ENCODE assay signal across 19 cellular contexts in genomic region chr3:43343185-43343584, GRCh38. TPM values are rescaled to one million over a fixed set of nuclear protein-coding genes. Genes with fewer than 3 reads are reported as not detected.
DNase-seq lines count a peak whose midpoint lies in the region; ATAC-seq and TF ChIP-seq lines count a peak whose summit lies in the region.
"Had no signal": no experiment of that assay in that cellular context is flagged by ENCODE, and none has a peak within 500 bp of the region (broad histone marks: within the 10 kb centered on the region; RNA-seq: fewer than 3 reads in every experiment).

No MANE protein-coding gene starts in this region.

- peak; percentile 12 for ATAC-seq in CD8-positive, alpha-beta T cell
- no peak for ATAC-seq in naive thymus-derived CD4-positive, alpha-beta T cell
- ATAC-seq: foreskin keratinocyte had no signal

- peaks cover 10% of the 10 kb centered on the region for H3K9me3 ChIP-seq in CD8-positive, alpha-beta T cell (ENCODE audit: low read length)
- H3K9me3 ChIP-seq in HUES48 (ENCODE audit: control insufficient read depth, insufficient read depth, low read length) = peaks cover 10% of the 10 kb centered on the region
- peaks cover 2 to 11% (median 3%) of the 10 kb centered on the region in 3 experiments for H3K9me3 ChIP-seq in naive thymus-derived CD4-positive, alpha-beta T cell (ENCODE audit: control insufficient read depth in 2 of 3, low read length in 3 of 3)

- CTCF ChIA-PET in CD8-positive, alpha-beta T cell (lab: Charles Lee) = no interaction called here
- CTCF ChIA-PET in naive thymus-derived CD4-positive, alpha-beta T cell (lab: Charles Lee) = no interaction called here

- POLR2A ChIA-PET in CD8-positive, alpha-beta T cell (lab: Charles Lee) = interaction anchor here (0.7 to 8.2 kb wide), 2 partner anchors 36 to 45 kb away, joined by 3 to 86 read pairs; no protein-coding TSS in a partner anchor
- POLR2A ChIA-PET in naive thymus-derived CD4-positive, alpha-beta T cell (lab: Charles Lee) = interaction anchor here (0.6 kb wide), 1 partner anchor 172 kb away, joined by 3 read pairs; no protein-coding TSS in a partner anchor

- no peak for TF ChIP-seq CTCF in CD8-positive, alpha-beta T cell (IDR thresholded peaks at IDR 0.05)

- peak overlapping the region; percentile 40 for H3K27ac ChIP-seq in CD8-positive, alpha-beta T cell (ENCODE audit: low read depth, low read length)
- H3K27ac ChIP-seq in HUES48 (ENCODE audit: low read depth, low read length) = peak overlapping the region; percentile 54
- H3K27ac ChIP-seq in naive thymus-derived CD4-positive, alpha-beta T cell (ENCODE audit: low read depth, low read length) = no peak overlapping the region
- H3K27ac ChIP-seq: foreskin keratinocyte, tibial artery had no signal

- peak in 1 of 7 experiments; percentile 20 for DNase-seq in CD8-positive, alpha-beta T cell
- DNase-seq in naive thymus-derived CD4-positive, alpha-beta T cell = peak in 6 of 9 donors; percentile 26 to 53 (median 40)
- DNase-seq in ecto neural progenitor cell (ENCODE audit: low spot score) = no peak
- no peak for DNase-seq in medulla oblongata (ENCODE audit: extremely low spot score)
- no peak for DNase-seq in NCI-H1105 treated with DMSO at 0.1 percent for 48 hours (lab: John Stamatoyannopoulos, UW)
- DNase-seq: activated B cell treated with CpG ODN at 0.5 μM for 24 hours; activated effector memory CD4-positive, alpha-beta T cell treated with Interleukin-2 at 50 U/mL for 16 hours; anterior cingulate cortex; DMS53; dorsolateral prefrontal cortex; erythroblast; foreskin keratinocyte; GDM1; NCI-H1417 treated with DMSO at 0.1 percent for 48 hours; stimulated activated CD4-positive, alpha-beta T cell treated with anti-CD3 and anti-CD28 coated beads, Interleukin-4, amount 100 ng/mL, for 1 hour; stimulated activated naive CD4-positive, alpha-beta T cell treated with Interleukin-2 at 50 U/mL for 16 hours; tibial artery had no signal

- no peaks in the 10 kb centered on the region for H3K27me3 ChIP-seq in CD8-positive, alpha-beta T cell (ENCODE audit: insufficient read depth, low read length)
- no peaks in the 10 kb centered on the region for H3K27me3 ChIP-seq in HUES48 (ENCODE audit: control insufficient read depth, insufficient read depth, low read length)
- H3K27me3 ChIP-seq in naive thymus-derived CD4-positive, alpha-beta T cell (ENCODE audit: control insufficient read depth in 2 of 2, insufficient read depth in 2 of 2, low read length in 2 of 2) = no peaks in the 10 kb centered on the region
- H3K27me3 ChIP-seq: dorsolateral prefrontal cortex, foreskin keratinocyte, tibial artery had no signal

- no peaks in the 10 kb centered on the region for H3K27me3 Mint-ChIP-seq in CD8-positive, alpha-beta T cell (ENCODE audit: low read depth)
- no peaks in the 10 kb centered on the region for H3K27me3 Mint-ChIP-seq in activated naive CD8-positive, alpha-beta T cell
- no peaks in the 10 kb centered on the region for H3K27me3 Mint-ChIP-seq in naive thymus-derived CD4-positive, alpha-beta T cell
- H3K27me3 Mint-ChIP-seq: activated B cell treated with CpG ODN at 0.5 μM for 24 hours had no signal

- H3K4me1 Mint-ChIP-seq in CD8-positive, alpha-beta T cell (ENCODE audit: low read depth) = peaks cover 70% of the 10 kb centered on the region
- peaks cover 71% of the 10 kb centered on the region for H3K4me1 Mint-ChIP-seq in activated naive CD8-positive, alpha-beta T cell (ENCODE audit: low read depth)
- peaks cover 39 to 73% (median 62%) of the 10 kb centered on the region in 7 donors for H3K4me1 Mint-ChIP-seq in naive thymus-derived CD4-positive, alpha-beta T cell
- H3K4me1 Mint-ChIP-seq: activated B cell treated with CpG ODN at 0.5 μM for 24 hours had no signal

- peaks cover 48% of the 10 kb centered on the region for H3K36me3 ChIP-seq in CD8-positive, alpha-beta T cell (ENCODE audit: insufficient read depth, low read length)
- H3K36me3 ChIP-seq in HUES48 (ENCODE audit: control insufficient read depth, insufficient read depth, low read length) = peaks cover 40% of the 10 kb centered on the region
- peaks cover 23 to 76% (median 31%) of the 10 kb centered on the region in 3 experiments for H3K36me3 ChIP-seq in naive thymus-derived CD4-positive, alpha-beta T cell (ENCODE audit: control insufficient read depth in 2 of 3, insufficient read depth in 3 of 3, low read length in 3 of 3)

- peaks cover 8% of the 10 kb centered on the region for H3K9me3 Mint-ChIP-seq in CD8-positive, alpha-beta T cell
- peaks cover 7% of the 10 kb centered on the region for H3K9me3 Mint-ChIP-seq in activated naive CD8-positive, alpha-beta T cell (ENCODE audit: low read depth)
- peaks cover 0 to 16% (median 6%) of the 10 kb centered on the region in 11 donors for H3K9me3 Mint-ChIP-seq in naive thymus-derived CD4-positive, alpha-beta T cell

- peak overlapping the region; percentile 67 for H3K4me3 Mint-ChIP-seq in CD8-positive, alpha-beta T cell
- H3K4me3 Mint-ChIP-seq in activated naive CD8-positive, alpha-beta T cell = peak overlapping the region; percentile 48
- peak overlapping the region; percentile 14 to 73 (median 50) for H3K4me3 Mint-ChIP-seq in naive thymus-derived CD4-positive, alpha-beta T cell
- H3K4me3 Mint-ChIP-seq: activated B cell treated with CpG ODN at 0.5 μM for 24 hours had no signal

- peak overlapping the region; percentile 97 for H3K27ac Mint-ChIP-seq in CD8-positive, alpha-beta T cell
- H3K27ac Mint-ChIP-seq in activated naive CD8-positive, alpha-beta T cell = peak overlapping the region; percentile 92
- peak overlapping the region; percentile 62 to 95 (median 89) for H3K27ac Mint-ChIP-seq in naive thymus-derived CD4-positive, alpha-beta T cell
- H3K27ac Mint-ChIP-seq: activated B cell treated with CpG ODN at 0.5 μM for 24 hours had no signal

- H3K9ac ChIP-seq in HUES48 (ENCODE audit: low read depth, low read length) = no peak overlapping the region

- peaks cover 65% of the 10 kb centered on the region for H3K4me1 ChIP-seq in CD8-positive, alpha-beta T cell (ENCODE audit: insufficient read depth, low read length)
- peaks cover 32% of the 10 kb centered on the region for H3K4me1 ChIP-seq in HUES48 (ENCODE audit: control insufficient read depth, insufficient read depth, low read length)
- H3K4me1 ChIP-seq in naive thymus-derived CD4-positive, alpha-beta T cell (ENCODE audit: control insufficient read depth in 2 of 2, insufficient read depth in 2 of 2, low read length in 2 of 2) = peaks cover 53 to 67% of the 10 kb centered on the region in 2 donors
- H3K4me1 ChIP-seq: foreskin keratinocyte, tibial artery had no signal

- peaks cover 85% of the 10 kb centered on the region for H3K36me3 Mint-ChIP-seq in CD8-positive, alpha-beta T cell
- H3K36me3 Mint-ChIP-seq in activated naive CD8-positive, alpha-beta T cell = peaks cover 36% of the 10 kb centered on the region
- peaks cover 15 to 84% (median 73%) of the 10 kb centered on the region in 5 donors for H3K36me3 Mint-ChIP-seq in naive thymus-derived CD4-positive, alpha-beta T cell

- intact Hi-C loops in CD8-positive, alpha-beta T cell (cut with DNase I, micrococcal nuclease) = loop anchor here in 1 of 2 experiments (2.0 to 10.0 kb wide), 4 partner anchors 16 to 321 kb away; no protein-coding TSS in a partner anchor
- intact Hi-C loops in naive thymus-derived CD4-positive, alpha-beta T cell (cut with micrococcal nuclease) = no loop called here

- H3K4me3 ChIP-seq in CD8-positive, alpha-beta T cell (ENCODE audit: low read depth, low read length) = peak overlapping the region; percentile 6
- H3K4me3 ChIP-seq in HUES48 (ENCODE audit: low read depth, low read length) = no peak overlapping the region
- H3K4me3 ChIP-seq in naive thymus-derived CD4-positive, alpha-beta T cell (ENCODE audit: low read length) = no peak overlapping the region
- H3K4me3 ChIP-seq: dorsolateral prefrontal cortex, tibial artery had no signal

RNA-seq across cellular contexts. Expression of gene SNRK, which starts 56.8 kb away (rescaled TPM):
- 100 to 1,000 TPM; 280 to 281 TPM for total RNA-seq in CD8-positive, alpha-beta T cell
- total RNA-seq in naive thymus-derived CD4-positive, alpha-beta T cell = 100 to 1,000 TPM in 4 of 5 experiments, 10 to 100 TPM in 1; 71.9 to 176 (median 146) TPM
- 10 to 100 TPM; 63.4 to 66.2 TPM for polyA plus RNA-seq in naive thymus-derived CD4-positive, alpha-beta T cell

Comparison
In these comparisons a context has a peak if more than half of its experiments do, and no peak if none do; other contexts are left out.
1. DNase-seq: peak in naive thymus-derived CD4-positive, alpha-beta T cell (6 of 9); none in ecto neural progenitor cell (single experiment), medulla oblongata (single experiment) and NCI-H1105 treated with DMSO at 0.1 percent for 48 hours (single experiment).
2. Peak in every context shown above with its lines, with median percentiles within 50 percentile points of each other: H3K27ac Mint-ChIP-seq and H3K4me3 Mint-ChIP-seq.